12 cellular contexts compared by ENCODE assay signal in the genomic region with DNA sequence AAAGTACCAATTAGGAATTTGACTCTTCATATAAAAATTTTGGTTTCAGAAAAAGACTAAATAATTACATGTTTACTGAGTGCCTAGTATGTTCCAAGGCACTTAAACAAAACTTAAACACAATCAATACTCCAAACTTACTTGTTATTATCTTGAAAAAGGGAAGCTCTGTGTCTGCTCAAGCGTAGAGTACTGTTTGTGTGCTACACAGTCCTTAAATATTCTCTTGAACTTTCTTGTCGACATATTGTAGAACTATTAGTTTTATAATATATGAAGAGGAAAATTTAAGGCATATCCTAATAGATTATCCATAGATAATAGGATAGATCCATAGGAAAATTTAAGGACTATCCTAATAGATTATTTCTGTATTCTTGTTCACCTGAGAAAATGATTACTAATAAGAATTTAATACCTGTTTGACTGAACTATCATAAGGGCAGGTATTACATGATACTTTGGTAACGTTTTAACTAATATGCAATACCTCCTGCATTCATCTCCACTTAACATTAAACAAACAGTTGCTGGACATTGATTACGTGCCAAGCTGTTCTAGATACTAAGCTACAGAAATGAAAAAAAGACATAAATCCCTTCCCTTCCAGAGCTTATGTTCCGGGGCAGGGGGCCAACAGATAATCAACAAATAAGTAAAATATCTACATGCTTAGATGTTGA.
"Had no signal": no experiment of that assay in that cellular context is flagged by ENCODE, and none has a peak within 500 bp of the region (broad histone marks: within the 10 kb centered on the region; RNA-seq: fewer than 3 reads in every experiment).

No MANE protein-coding gene starts in this region.

- DNase-seq: activated CD4-positive, alpha-beta T cell treated with anti-CD3 and anti-CD28 coated beads for 1 hour; activated CD4-positive, alpha-beta T cell treated with anti-CD3 and anti-CD28 coated beads, Interleukin-2, amount 50 U/mL, for 48 hours; activated CD8-positive, alpha-beta memory T cell treated with anti-CD3 and anti-CD28 coated beads, Interleukin-2, amount 10 ng/mL, durations not matched to agents 7 days and 5 days; activated naive CD4-positive, alpha-beta T cell; activated T-cell treated with anti-CD3 and anti-CD28 coated beads, Interleukin-2, amount 50 U/mL, for 48 hours; effector CD8-positive, alpha-beta T cell; pancreas; T-helper 9 cell; trophoblast cell had no signal

- ATAC-seq: activated CD8-positive, alpha-beta memory T cell treated with anti-CD3 and anti-CD28 coated beads, Interleukin-2, amount 10 ng/mL, durations not matched to agents 7 days and 5 days had no signal

- H3K27me3 ChIP-seq: ascending aorta, neural progenitor cell, pancreas had no signal

- H3K27ac ChIP-seq: ascending aorta, coronary artery, neural progenitor cell, pancreas had no signal
